Comparison of ENCODE assay signal across 20 cellular contexts in the genomic region with DNA sequence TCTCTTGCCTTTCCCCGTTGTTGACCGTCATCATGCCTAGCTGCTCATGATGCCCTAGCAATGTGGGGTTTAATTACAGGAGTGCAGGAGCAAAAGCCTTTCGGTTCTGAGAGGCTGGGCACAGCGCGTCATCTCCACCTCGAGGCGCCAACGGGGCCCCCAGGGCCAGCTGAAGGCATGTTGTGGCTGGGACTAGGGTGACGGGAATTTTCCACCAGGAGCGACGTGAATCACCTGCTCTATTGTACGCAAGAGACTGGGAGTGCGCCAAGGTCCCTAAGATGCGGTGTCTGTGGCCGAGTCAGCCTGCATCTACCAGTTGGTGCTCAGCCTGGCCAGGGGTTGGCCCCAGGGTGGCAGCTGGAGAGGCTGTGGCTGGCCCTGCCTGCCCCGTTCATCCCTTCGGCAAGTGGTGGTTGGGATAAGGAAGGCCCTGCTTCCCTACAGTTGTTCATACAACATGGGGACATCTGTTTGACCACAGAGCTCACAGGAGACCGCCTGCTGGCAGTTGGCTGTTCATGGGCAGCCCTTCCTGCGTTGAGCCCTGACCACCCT.
"Had no signal": no experiment of that assay in that cellular context is flagged by ENCODE, and none has a peak within 500 bp of the region (broad histone marks: within the 10 kb centered on the region; RNA-seq: fewer than 3 reads in every experiment).

No MANE protein-coding gene starts in this region.

- H3K4me3 ChIP-seq: cardiac muscle cell, esophagus muscularis mucosa, gastroesophageal sphincter, heart left ventricle had no signal

- H3K9me3 Mint-ChIP-seq: activated naive CD4-positive, alpha-beta T cell treated with anti-CD3 and anti-CD28 coated beads, Interleukin-2, amount 50 U/mL, for 72 hours; activated T-helper 1 cell treated with anti-CD3 and anti-CD28 coated beads, Interleukin-12 subunit alpha, Interleukin-12 subunit beta, Interleukin-2, Interleukin-4 antibody, amounts not matched to agents 30 ng/mL and 10 ng/mL and 1 ng/mL, durations not matched to agents 14 hours and 24 hours and 36 hours; mesothelial cell of epicardium; natural killer cell treated with Interleukin-12 subunit alpha and Interleukin-12 subunit beta and Interleukin-15 and Interleukin-18, amount 100 ng/mL, for 72 hours had no signal

- H3K27me3 ChIP-seq: cardiac muscle cell, gastroesophageal sphincter had no signal

- H3K4me1 ChIP-seq: esophagus muscularis mucosa, gastroesophageal sphincter, heart left ventricle, parathyroid adenoma had no signal

- H3K4me3 Mint-ChIP-seq: activated T-helper 1 cell treated with anti-CD3 and anti-CD28 coated beads, Interleukin-12 subunit alpha, Interleukin-12 subunit beta, Interleukin-2, Interleukin-4 antibody, amounts not matched to agents 30 ng/mL and 10 ng/mL and 1 ng/mL, durations not matched to agents 14 hours and 24 hours and 36 hours; mesothelial cell of epicardium; natural killer cell treated with Interleukin-12 subunit alpha and Interleukin-12 subunit beta and Interleukin-15 and Interleukin-18, amount 100 ng/mL, for 72 hours; stimulated activated memory B cell treated with anti-CD40 and anti-IgM and Interleukin-4, amounts not matched to agents 10 μg/mL and 1 μg/mL and 100 μg/mL, for 72 hours had no signal

- H3K9ac ChIP-seq: parathyroid adenoma had no signal

- H3K36me3 ChIP-seq: cardiac muscle cell, esophagus muscularis mucosa, gastroesophageal sphincter, heart left ventricle had no signal

- H3K27ac Mint-ChIP-seq: activated naive CD4-positive, alpha-beta T cell treated with anti-CD3 and anti-CD28 coated beads, Interleukin-2, amount 50 U/mL, for 72 hours; activated T-helper 1 cell treated with anti-CD3 and anti-CD28 coated beads, Interleukin-12 subunit alpha, Interleukin-12 subunit beta, Interleukin-2, Interleukin-4 antibody, amounts not matched to agents 30 ng/mL and 10 ng/mL and 1 ng/mL, durations not matched to agents 14 hours and 24 hours and 36 hours; mesothelial cell of epicardium; natural killer cell treated with Interleukin-12 subunit alpha and Interleukin-12 subunit beta and Interleukin-15 and Interleukin-18, amount 100 ng/mL, for 72 hours; stimulated activated memory B cell treated with anti-CD40 and anti-IgM and Interleukin-4, amounts not matched to agents 10 μg/mL and 1 μg/mL and 100 μg/mL, for 72 hours had no signal

- DNase-seq: activated CD4-positive, alpha-beta T cell treated with anti-CD3 and anti-CD28 coated beads, Interleukin-2, amount 50 U/mL, for 4 hours; activated gamma-delta T cell treated with Interleukin-2 at 50 U/mL for 16 hours; amniotic stem cell; dermis blood vessel endothelial cell; effector memory CD4-positive, alpha-beta T cell; heart left ventricle; kidney; stimulated activated CD4-positive, alpha-beta T cell treated with anti-CD3 and anti-CD28 coated beads, Interleukin-4, amount 100 ng/mL, for 4 hours had no signal

- FAIRE-seq: endothelial cell of umbilical vein, kidney, TTC549 had no signal

- H3K27me3 Mint-ChIP-seq: natural killer cell treated with Interleukin-12 subunit alpha and Interleukin-12 subunit beta and Interleukin-15 and Interleukin-18, amount 100 ng/mL, for 72 hours; stimulated activated memory B cell treated with anti-CD40 and anti-IgM and Interleukin-4, amounts not matched to agents 10 μg/mL and 1 μg/mL and 100 μg/mL, for 72 hours had no signal

- ATAC-seq: activated naive CD4-positive, alpha-beta T cell treated with anti-CD3 and anti-CD28 coated beads, Interleukin-2, amount 50 U/mL, for 72 hours; gastroesophageal sphincter; left lobe of liver; stimulated activated memory B cell treated with anti-CD40 and anti-IgM and Interleukin-4, amounts not matched to agents 10 μg/mL and 1 μg/mL and 100 μg/mL, for 72 hours had no signal

- H3K36me3 Mint-ChIP-seq: activated naive CD4-positive, alpha-beta T cell treated with anti-CD3 and anti-CD28 coated beads, Interleukin-2, amount 50 U/mL, for 72 hours; mesothelial cell of epicardium; natural killer cell treated with Interleukin-12 subunit alpha and Interleukin-12 subunit beta and Interleukin-15 and Interleukin-18, amount 100 ng/mL, for 72 hours; stimulated activated memory B cell treated with anti-CD40 and anti-IgM and Interleukin-4, amounts not matched to agents 10 μg/mL and 1 μg/mL and 100 μg/mL, for 72 hours had no signal

- H3K27ac ChIP-seq: cardiac muscle cell, esophagus muscularis mucosa, gastroesophageal sphincter, parathyroid adenoma had no signal

- H3K4me1 Mint-ChIP-seq: mesothelial cell of epicardium; stimulated activated memory B cell treated with anti-CD40 and anti-IgM and Interleukin-4, amounts not matched to agents 10 μg/mL and 1 μg/mL and 100 μg/mL, for 72 hours had no signal
